1 cellular context compared by ENCODE assay signal in genomic region chr11:48018561-48019229, GRCh38.
TF ChIP-seq lines count a peak whose summit lies in the region.

No MANE protein-coding gene starts in this region.

TF ChIP-seq in GM23338, 12 proteins besides CTCF, POLR2A, EP300 and RAD21 (continued from another document):
- TF ChIP-seq ZNF462 (CRISPR knock-in tag; IDR thresholded peaks at IDR 0.05): no peak
- TF ChIP-seq CREB1 (CRISPR knock-in tag; IDR thresholded peaks at IDR 0.05; ENCODE audit: low read depth): no peak
- no peak for TF ChIP-seq ZNF331 (CRISPR knock-in tag; IDR thresholded peaks at IDR 0.05; ENCODE audit: low read depth)
- TF ChIP-seq NANOG (IDR thresholded peaks at IDR 0.05; ENCODE audit: borderline replicate concordance): no peak
- no peak for TF ChIP-seq STAT1 (IDR thresholded peaks at IDR 0.05; ENCODE audit: unreplicated experiment)
- no peak for TF ChIP-seq REST (IDR thresholded peaks at IDR 0.05; ENCODE audit: unreplicated experiment)
- TF ChIP-seq ZNF114 (CRISPR knock-in tag; IDR thresholded peaks at IDR 0.05): no peak
